16 cellular contexts compared by ENCODE assay signal in the genomic region with DNA sequence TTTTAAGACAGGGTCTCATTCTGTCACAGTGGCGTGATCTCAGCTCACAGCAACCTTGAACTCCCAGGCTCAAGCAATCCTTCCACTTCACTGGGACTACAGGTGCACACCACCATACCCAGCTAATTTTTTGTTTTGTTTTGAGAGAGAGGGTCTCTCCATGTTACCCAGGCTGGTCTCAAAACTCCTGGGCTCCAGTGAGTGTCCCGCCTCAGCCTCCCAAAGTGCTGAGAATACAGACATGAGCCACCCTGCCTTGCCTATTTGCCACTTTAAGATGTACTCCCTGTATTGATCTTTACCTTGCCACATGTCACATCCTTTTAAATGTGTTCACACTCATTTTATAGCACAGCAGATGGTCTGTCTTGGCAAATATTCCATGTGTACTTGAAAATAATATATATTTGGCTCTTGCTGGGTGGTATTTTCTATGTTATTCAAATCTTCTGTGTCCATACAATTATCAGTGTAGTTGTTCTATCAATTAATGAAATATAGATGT. TPM values are rescaled to one million over a fixed set of nuclear protein-coding genes. Genes with fewer than 3 reads are reported as not detected.
A peak's percentile ranks its signal among the peaks of the same experiment; 100 is the strongest.
DNase-seq lines count a peak whose midpoint lies in the region; ATAC-seq and TF ChIP-seq lines count a peak whose summit lies in the region.
"Had no signal": no experiment of that assay in that cellular context is flagged by ENCODE, and none has a peak within 500 bp of the region (broad histone marks: within the 10 kb centered on the region; RNA-seq: fewer than 3 reads in every experiment).

No MANE protein-coding gene starts in this region.

- in situ Hi-C loops in Panc1 (cut with HindIII; ENCODE audit: low pct_unique_long_range_greater_than_20kb, low sequenced_read_pairs) = no loop called here

- H3K9me3 ChIP-seq in Panc1 (ENCODE audit: control insufficient read depth, insufficient read depth, low read depth, low read length) = peaks cover 7% of the 10 kb centered on the region; the same call in 1 of the 2 replicates
- H3K9me3 ChIP-seq: esophagus muscularis mucosa, uterus had no signal

- H3K4me1 ChIP-seq in Panc1 (ENCODE audit: control insufficient read depth, insufficient read depth, low read length) = peaks cover 63% of the 10 kb centered on the region
- H3K4me1 ChIP-seq: uterus had no signal

- peaks cover 40% of the 10 kb centered on the region for H3K36me3 Mint-ChIP-seq in activated CD8-positive, alpha-beta memory T cell treated with anti-CD3 and anti-CD28 coated beads, Interleukin-2, amount 10 ng/mL, durations not matched to agents 7 days and 5 days
- peaks cover 17% of the 10 kb centered on the region for H3K36me3 Mint-ChIP-seq in effector memory CD8-positive, alpha-beta T cell (ENCODE audit: insufficient read depth)
- peaks cover 30 to 46% of the 10 kb centered on the region in 2 donors for H3K36me3 Mint-ChIP-seq in stimulated activated naive B cell treated with anti-CD40 and anti-IgM and Interleukin-4, amounts not matched to agents 10 μg/mL and 1 μg/mL and 100 μg/mL, for 72 hours
- peaks cover 21% of the 10 kb centered on the region for H3K36me3 Mint-ChIP-seq in T-cell

- intact Hi-C loops in Panc1 (cut with micrococcal nuclease; ENCODE audit: unreplicated experiment) = loop anchor here (2.0 kb wide), 1 partner anchor 23 kb away; no protein-coding TSS in a partner anchor

- no peaks in the 10 kb centered on the region for H3K27me3 Mint-ChIP-seq in activated CD8-positive, alpha-beta memory T cell treated with anti-CD3 and anti-CD28 coated beads, Interleukin-2, amount 10 ng/mL, durations not matched to agents 7 days and 5 days
- H3K27me3 Mint-ChIP-seq in effector memory CD8-positive, alpha-beta T cell = no peaks in the 10 kb centered on the region
- no peaks in the 10 kb centered on the region for H3K27me3 Mint-ChIP-seq in stimulated activated naive B cell treated with anti-CD40 and anti-IgM and Interleukin-4, amounts not matched to agents 10 μg/mL and 1 μg/mL and 100 μg/mL, for 72 hours
- H3K27me3 Mint-ChIP-seq in T-cell = no peaks in the 10 kb centered on the region
- H3K27me3 Mint-ChIP-seq: brain had no signal

- no peak for TF ChIP-seq CTCF in Panc1 (IDR thresholded peaks at IDR 0.05)

- H3K4me3 ChIP-seq in Panc1 (ENCODE audit: low read depth in 2 of 2, low read length in 2 of 2) = no peak overlapping the region
- H3K4me3 ChIP-seq: esophagus muscularis mucosa, heart left ventricle, uterus had no signal

- H3K9me3 Mint-ChIP-seq in activated CD8-positive, alpha-beta memory T cell treated with anti-CD3 and anti-CD28 coated beads, Interleukin-2, amount 10 ng/mL, durations not matched to agents 7 days and 5 days (ENCODE audit: low read depth) = peaks cover 7% of the 10 kb centered on the region
- no peaks in the 10 kb centered on the region for H3K9me3 Mint-ChIP-seq in effector memory CD8-positive, alpha-beta T cell
- peaks cover 4 to 6% of the 10 kb centered on the region in 2 donors for H3K9me3 Mint-ChIP-seq in stimulated activated naive B cell treated with anti-CD40 and anti-IgM and Interleukin-4, amounts not matched to agents 10 μg/mL and 1 μg/mL and 100 μg/mL, for 72 hours
- H3K9me3 Mint-ChIP-seq in T-cell = peaks cover 0 to 5% (median 4%) of the 10 kb centered on the region in 3 donors

- no peak for DNase-seq in activated CD8-positive, alpha-beta memory T cell treated with anti-CD3 and anti-CD28 coated beads, Interleukin-2, amount 10 ng/mL, durations not matched to agents 7 days and 5 days
- DNase-seq in activated CD8-positive, alpha-beta memory T cell treated with anti-CD3 and anti-CD28 coated beads, Interleukin-2, amount 50 U/mL, for 4 hours = no peak
- DNase-seq in Panc1 (ENCODE audit: low read depth, low spot score) = no peak
- DNase-seq in effector memory CD8-positive, alpha-beta T cell = no peak
- no peak for DNase-seq in stimulated activated naive B cell treated with anti-CD40 and anti-IgM and Interleukin-4, amounts not matched to agents 10 μg/mL and 1 μg/mL and 100 μg/mL, for 72 hours
- DNase-seq in T-cell = no peak
- DNase-seq in DMS153 treated with DMSO at 0.1 percent for 48 hours (lab: John Stamatoyannopoulos, UW; ENCODE audit: unreplicated experiment) = no peak
- DNase-seq: dermis blood vessel endothelial cell, H9, heart left ventricle, mesendoderm, NCI-H2107, uterus had no signal

- H3K27ac Mint-ChIP-seq in activated CD8-positive, alpha-beta memory T cell treated with anti-CD3 and anti-CD28 coated beads, Interleukin-2, amount 10 ng/mL, durations not matched to agents 7 days and 5 days = peak overlapping the region; percentile 73
- H3K27ac Mint-ChIP-seq in effector memory CD8-positive, alpha-beta T cell = peak overlapping the region; percentile 16 to 53
- H3K27ac Mint-ChIP-seq in stimulated activated naive B cell treated with anti-CD40 and anti-IgM and Interleukin-4, amounts not matched to agents 10 μg/mL and 1 μg/mL and 100 μg/mL, for 72 hours = peak overlapping the region; percentile 96
- H3K27ac Mint-ChIP-seq in T-cell = peak overlapping the region in 1 of 2 donors; percentile 59
- H3K27ac Mint-ChIP-seq: H9 had no signal

- peaks cover 6% of the 10 kb centered on the region; the same call in 1 of the 2 replicates for H3K36me3 ChIP-seq in Panc1 (ENCODE audit: control insufficient read depth, insufficient read depth, low read length)
- H3K36me3 ChIP-seq: uterus had no signal

- CTCF ChIA-PET in activated CD8-positive, alpha-beta memory T cell treated with anti-CD3 and anti-CD28 coated beads, Interleukin-2, amount 10 ng/mL, durations not matched to agents 7 days and 5 days (lab: Charles Lee) = interaction anchor here (0.8 to 1.6 kb wide), 5 partner anchors 72 to 157 kb away, joined by 3 to 10 read pairs (median 4); no protein-coding TSS in a partner anchor
- CTCF ChIA-PET in Panc1 (lab: Charles Lee) = no interaction called here
- CTCF ChIA-PET in T-cell (lab: Charles Lee) = interaction anchor here in 1 of 2 donors (0.6 to 1.0 kb wide), 3 partner anchors 102 to 1088 kb away, joined by 3 to 5 read pairs (median 3); no protein-coding TSS in a partner anchor

- peaks cover 66% of the 10 kb centered on the region for H3K4me1 Mint-ChIP-seq in activated CD8-positive, alpha-beta memory T cell treated with anti-CD3 and anti-CD28 coated beads, Interleukin-2, amount 10 ng/mL, durations not matched to agents 7 days and 5 days
- H3K4me1 Mint-ChIP-seq in effector memory CD8-positive, alpha-beta T cell (ENCODE audit: low read depth in 2 of 2) = peaks cover 3 to 14% of the 10 kb centered on the region in 2 donors
- H3K4me1 Mint-ChIP-seq in stimulated activated naive B cell treated with anti-CD40 and anti-IgM and Interleukin-4, amounts not matched to agents 10 μg/mL and 1 μg/mL and 100 μg/mL, for 72 hours = peaks cover 27 to 72% of the 10 kb centered on the region in 2 donors
- H3K4me1 Mint-ChIP-seq in T-cell = peaks cover 28 to 51% (median 51%) of the 10 kb centered on the region in 3 donors

- no peak for ATAC-seq in activated CD8-positive, alpha-beta memory T cell treated with anti-CD3 and anti-CD28 coated beads, Interleukin-2, amount 10 ng/mL, durations not matched to agents 7 days and 5 days
- ATAC-seq in Panc1 (no peak), HG03045 (IDR thresholded peaks at IDR 0.05; ENCODE audit: unreplicated experiment) (no peak), T-cell (replicated peaks in 1 of 4) (no peak)
- no peak for ATAC-seq in effector memory CD8-positive, alpha-beta T cell (replicated peaks)
- ATAC-seq in stimulated activated naive B cell treated with anti-CD40 and anti-IgM and Interleukin-4, amounts not matched to agents 10 μg/mL and 1 μg/mL and 100 μg/mL, for 72 hours (replicated peaks) = no peak
- ATAC-seq: heart left ventricle had no signal

- no peak overlapping the region for H3K4me3 Mint-ChIP-seq in activated CD8-positive, alpha-beta memory T cell treated with anti-CD3 and anti-CD28 coated beads, Interleukin-2, amount 10 ng/mL, durations not matched to agents 7 days and 5 days
- no peak overlapping the region for H3K4me3 Mint-ChIP-seq in effector memory CD8-positive, alpha-beta T cell
- H3K4me3 Mint-ChIP-seq in stimulated activated naive B cell treated with anti-CD40 and anti-IgM and Interleukin-4, amounts not matched to agents 10 μg/mL and 1 μg/mL and 100 μg/mL, for 72 hours = no peak overlapping the region
- no peak overlapping the region for H3K4me3 Mint-ChIP-seq in T-cell
- H3K4me3 Mint-ChIP-seq: brain, H9 had no signal

- H3K27me3 ChIP-seq in Panc1 (ENCODE audit: control insufficient read depth, insufficient read depth, low read length) = no peaks in the 10 kb centered on the region
- H3K27me3 ChIP-seq: esophagus muscularis mucosa, heart left ventricle, uterus had no signal

- POLR2A ChIA-PET in Panc1 (lab: Charles Lee) (interaction anchor here (0.6 kb wide), 1 partner anchor 49 kb away, joined by 3 read pairs; no protein-coding TSS in a partner anchor), T-cell (lab: Charles Lee) (interaction anchor here (0.6 to 0.7 kb wide), 3 partner anchors 32 to 99 kb away, joined by 3 to 10 read pairs (median 5); no protein-coding TSS in a partner anchor)

- BruUV-seq in Panc1 (replicated peaks; lab: Mats Ljungman, UMichigan) = no TSS peak

- H3K27ac ChIP-seq in Panc1 (ENCODE audit: low read length) = peak overlapping the region; percentile 100
- H3K27ac ChIP-seq: esophagus muscularis mucosa had no signal

RNA-seq across cellular contexts. Expression of gene VMP1, which starts 50.5 kb away (rescaled TPM):
- 100 to 1,000 TPM; 279 to 396 TPM for total RNA-seq in activated CD8-positive, alpha-beta memory T cell treated with anti-CD3 and anti-CD28 coated beads, Interleukin-2, amount 10 ng/mL, durations not matched to agents 7 days and 5 days
- 281 TPM for total RNA-seq in Panc1 (2021; ENCODE audit: unreplicated experiment)
- polyA plus RNA-seq in Panc1 (2012; ENCODE audit: insufficient read length) = 139 TPM
- total RNA-seq in T-cell = 100 to 1,000 TPM in 2 of 5 donors, 10 to 100 TPM in 3; 93.7 to 104 (median 97.6) TPM

RNA-seq across cellular contexts. Expression of gene PTRH2, which starts 50.7 kb away (rescaled TPM):
- 10 to 100 TPM; 28.2 to 37.8 TPM for total RNA-seq in activated CD8-positive, alpha-beta memory T cell treated with anti-CD3 and anti-CD28 coated beads, Interleukin-2, amount 10 ng/mL, durations not matched to agents 7 days and 5 days
- 40.2 TPM for total RNA-seq in Panc1 (2021; ENCODE audit: unreplicated experiment)
- 36.1 TPM for polyA plus RNA-seq in Panc1 (2012; ENCODE audit: insufficient read length)
- total RNA-seq in T-cell = 10 to 100 TPM in 3 of 5 donors, 1 to 10 TPM in 2; 5.4 to 18.8 (median 15.3) TPM
